ENCODE assay signal across 9 cellular contexts in genomic region chr2:95208101-95208500, GRCh38. TPM values are rescaled to one million over a fixed set of nuclear protein-coding genes. Genes with fewer than 3 reads are reported as not detected.
DNase-seq lines count a peak whose midpoint lies in the region; ATAC-seq and TF ChIP-seq lines count a peak whose summit lies in the region.
"Had no signal": no experiment of that assay in that cellular context is flagged by ENCODE, and none has a peak within 500 bp of the region (broad histone marks: within the 10 kb centered on the region; RNA-seq: fewer than 3 reads in every experiment).

No MANE protein-coding gene starts in this region.

- H3K36me3 Mint-ChIP-seq in naive B cell, result peaks cover 44 to 51% of the 10 kb centered on the region in 2 donors

- peaks cover 7% of the 10 kb centered on the region for H3K4me1 ChIP-seq in HUES6 (ENCODE audit: control insufficient read depth, insufficient read depth, low read length)
- no peaks in the 10 kb centered on the region for H3K4me1 ChIP-seq in colonic mucosa

- H3K27me3 ChIP-seq in HUES6 (ENCODE audit: control insufficient read depth, insufficient read depth, low read length) (peaks cover 13% of the 10 kb centered on the region), colonic mucosa (no peaks in the 10 kb centered on the region)

- TF ChIP-seq CTCF in colonic mucosa (IDR thresholded peaks at IDR 0.05) (no peak), GM20000 (IDR thresholded peaks at IDR 0.05; ENCODE audit: extremely low read depth, missing control alignments) (no peak)

- H3K9me3 ChIP-seq in HUES6 (ENCODE audit: control insufficient read depth, insufficient read depth, low read depth, low read length) (peaks cover 37% of the 10 kb centered on the region), colonic mucosa (no peaks in the 10 kb centered on the region)

- H3K4me1 Mint-ChIP-seq in naive B cell, result peaks cover 12 to 34% (median 23%) of the 10 kb centered on the region in 3 donors

- ATAC-seq in naive B cell (ENCODE audit: low read depth in 2 of 2) (no peak), HG03571 (IDR thresholded peaks at IDR 0.05; ENCODE audit: unreplicated experiment) (no peak), sciatic nerve (no peak)

- DNase-seq in AG08396 (ENCODE audit: low spot score) (peak; percentile 30), colonic mucosa (no peak), naive B cell (no peak), medulla oblongata (ENCODE audit: extremely low spot score) (no peak), sciatic nerve (ENCODE audit: low spot score) (no peak), GM20000 (ENCODE audit: low spot score) (no peak)
- DNase-seq: NCI-H2171 had no signal

- H3K27me3 Mint-ChIP-seq in naive B cell, result no peaks in the 10 kb centered on the region

- intact Hi-C loops in colonic mucosa (cut with DNase I), result loop anchor here (5.0 kb wide), 1 partner anchor 41 kb away; the partner anchor contains the start of gene ZNF2
- intact Hi-C loops in sciatic nerve (cut with DNase I), result no loop called here

- peak overlapping the region in 3 of 6 donors; percentile 4 to 88 (median 79) for H3K27ac Mint-ChIP-seq in naive B cell

- H3K4me3 ChIP-seq in HUES6 (ENCODE audit: low read depth, low read length) (peak overlapping the region; percentile 77), colonic mucosa (peak overlapping the region; percentile 57)

- H3K4me3 Mint-ChIP-seq in naive B cell, result peak overlapping the region; percentile 92 to 97 (median 95)

- H3K36me3 ChIP-seq in HUES6 (ENCODE audit: control insufficient read depth, insufficient read depth, low read length) (peaks cover 42% of the 10 kb centered on the region), colonic mucosa (no peaks in the 10 kb centered on the region)

- peaks cover 8 to 28% (median 22%) of the 10 kb centered on the region in 7 donors for H3K9me3 Mint-ChIP-seq in naive B cell

- H3K9ac ChIP-seq in HUES6 (ENCODE audit: low read length) (peak overlapping the region; percentile 64), colonic mucosa (ENCODE audit: low read depth in 2 of 2, low read length in 2 of 2) (peak overlapping the region; percentile 48 to 64)

- H3K27ac ChIP-seq in HUES6 (ENCODE audit: low read depth, low read length), result no peak overlapping the region
- H3K27ac ChIP-seq in colonic mucosa, result no peak overlapping the region

RNA-seq across cellular contexts. Expression of gene ZNF892, which starts 0.8 kb away (rescaled TPM):
- total RNA-seq in colonic mucosa, result 1 to 10 TPM; 2.2 to 2.6 TPM
- 1 to 10 TPM in 2 of 6 donors, under 1 TPM in 3, not detected in 1; 0.25 to 1.3 (median 0.58) TPM for polyA plus RNA-seq in naive B cell (ENCODE audit: low read depth in 6 of 6)
- 8.5 TPM for total RNA-seq in sciatic nerve

RNA-seq across cellular contexts. Expression of gene ZNF2, which starts 42.5 kb away (rescaled TPM):
- total RNA-seq in colonic mucosa, result 1 to 10 TPM; 3.3 to 3.5 TPM
- polyA plus RNA-seq in naive B cell (ENCODE audit: low read depth in 6 of 6), result 1 to 10 TPM; 2.4 to 7.3 (median 3.4) TPM
- total RNA-seq in sciatic nerve, result 4.7 TPM

RNA-seq across cellular contexts. Expression of gene ZNF514, which starts 48.5 kb away (rescaled TPM):
- total RNA-seq in colonic mucosa (10 to 100 TPM; 12.8 to 15.6 TPM), sciatic nerve (32.9 TPM)
- polyA plus RNA-seq in naive B cell (ENCODE audit: low read depth in 6 of 6), result 10 to 100 TPM in 3 of 6 donors, 1 to 10 TPM in 3; 6.7 to 11.2 (median 8.9) TPM
